ENCODE assay signal across 9 cellular contexts in genomic region chr10:80357000-80357803, GRCh38. TPM values are rescaled to one million over a fixed set of nuclear protein-coding genes. Genes with fewer than 3 reads are reported as not detected.
A peak's percentile ranks its signal among the peaks of the same experiment; 100 is the strongest.
DNase-seq lines count a peak whose midpoint lies in the region; ATAC-seq, FAIRE-seq and TF ChIP-seq lines count a peak whose summit lies in the region.
"Had no signal": no experiment of that assay in that cellular context is flagged by ENCODE, and none has a peak within 500 bp of the region (broad histone marks: within the 10 kb centered on the region; RNA-seq: fewer than 3 reads in every experiment).

No MANE protein-coding gene starts in this region.

- H3K36me3 ChIP-seq in colonic mucosa: no peaks in the 10 kb centered on the region
- H3K36me3 ChIP-seq in mucosa of rectum (ENCODE audit: control insufficient read depth in 2 of 2, insufficient read depth in 2 of 2, low read length in 2 of 2): no peaks in the 10 kb centered on the region

- POLR2A ChIA-PET in A549 (lab: Yijun Ruan, JAX): no interaction called here

- no peak for TF ChIP-seq EP300 in A549 (IDR thresholded peaks at IDR 0.05)

- H3K4me2 ChIP-seq in A549: peak overlapping the region; percentile 71

- no peaks in the 10 kb centered on the region for H3K4me1 ChIP-seq in A549
- no peaks in the 10 kb centered on the region for H3K4me1 ChIP-seq in colonic mucosa
- H3K4me1 ChIP-seq in mucosa of rectum (ENCODE audit: control insufficient read depth in 2 of 2, insufficient read depth in 2 of 2, low read length in 2 of 2): no peaks in the 10 kb centered on the region

- TF ChIP-seq RAD21 in A549 (conservative IDR thresholded peaks at IDR 0.05 in 1 of 2, IDR thresholded peaks at IDR 0.05 in 1 of 2): no peak

- H3K27me3 ChIP-seq in colonic mucosa: peaks cover 7% of the 10 kb centered on the region
- peaks cover 4 to 14% of the 10 kb centered on the region in 2 donors for H3K27me3 ChIP-seq in mucosa of rectum (ENCODE audit: control insufficient read depth in 2 of 2, insufficient read depth in 2 of 2, low read length in 2 of 2)

- H3K4me3 ChIP-seq in A549 (peak overlapping the region; percentile 37), colonic mucosa (peak overlapping the region; percentile 24), mucosa of rectum (ENCODE audit: low read length in 2 of 2) (peak overlapping the region; percentile 4 to 43)

- no peak for TF ChIP-seq POLR2A in A549 (IDR thresholded peaks at IDR 0.05; ENCODE audit: low read length)

- H3K9ac ChIP-seq in colonic mucosa (ENCODE audit: low read depth in 2 of 2, low read length in 2 of 2) (no peak overlapping the region), mucosa of rectum (ENCODE audit: low read depth in 1 of 2, low read length in 2 of 2) (no peak overlapping the region)

- peak; percentile 31 to 45; a peak in 2 of 6 replicates for ATAC-seq in A549

- peak overlapping the region in 1 of 2 experiments; percentile 36; a peak in 2 of 6 replicates for H3K27ac ChIP-seq in A549
- H3K27ac ChIP-seq in colonic mucosa: no peak overlapping the region
- H3K27ac ChIP-seq in mucosa of rectum (ENCODE audit: low read depth in 2 of 2, low read length in 2 of 2): no peak overlapping the region

- TF ChIP-seq CTCF in A549 (IDR thresholded peaks at IDR 0.05) (no peak), colonic mucosa (IDR thresholded peaks at IDR 0.05) (no peak)

- CTCF ChIA-PET in A549 (lab: Yijun Ruan, JAX): interaction anchor here (1.0 kb wide), 1 partner anchor 18 kb away, joined by 3 read pairs; no protein-coding TSS in a partner anchor

- H3K9me3 ChIP-seq in A549 (no peaks in the 10 kb centered on the region), colonic mucosa (no peaks in the 10 kb centered on the region), mucosa of rectum (ENCODE audit: control insufficient read depth in 2 of 2, low read length in 2 of 2) (no peaks in the 10 kb centered on the region)

- peak in 1 of 2 experiments; percentile 11 for DNase-seq in A549 (ENCODE audit: low read depth in 1 of 2, low spot score in 1 of 2)
- peak in 2 of 3 experiments; percentile 71 to 79 for DNase-seq in NCI-H1417 (lab: John Stamatoyannopoulos, UW)
- DNase-seq in colonic mucosa: no peak
- no peak for DNase-seq in NOMO-1 treated with DMSO at 0.1 percent for 48 hours (lab: John Stamatoyannopoulos, UW; ENCODE audit: unreplicated experiment)
- no peak for DNase-seq in stimulated activated CD4-positive, alpha-beta T cell treated with anti-CD3 and anti-CD28 coated beads, Interleukin-2, amount 100 ng/mL, for 48 hours
- no peak for DNase-seq in cerebellar cortex (ENCODE audit: low spot score)
- no peak for DNase-seq in dedifferentiated amniotic fluid mesenchymal stem cell (ENCODE audit: extremely low spot score)

- intact Hi-C loops in colonic mucosa (cut with DNase I): no loop called here

- no peak for FAIRE-seq in A549 (lab: Jason Lieb, UNC)

- WGBS in A549 (ENCODE audit: missing lambda C conversion rate): 43% methylated on average over 31 of the region's 47 CpGs

TF ChIP-seq in A549, 52 proteins besides CTCF, POLR2A, EP300 and RAD21:
- TF ChIP-seq EHF (CRISPR knock-in tag; IDR thresholded peaks at IDR 0.05): no peak
- TF ChIP-seq, protein P1, sequence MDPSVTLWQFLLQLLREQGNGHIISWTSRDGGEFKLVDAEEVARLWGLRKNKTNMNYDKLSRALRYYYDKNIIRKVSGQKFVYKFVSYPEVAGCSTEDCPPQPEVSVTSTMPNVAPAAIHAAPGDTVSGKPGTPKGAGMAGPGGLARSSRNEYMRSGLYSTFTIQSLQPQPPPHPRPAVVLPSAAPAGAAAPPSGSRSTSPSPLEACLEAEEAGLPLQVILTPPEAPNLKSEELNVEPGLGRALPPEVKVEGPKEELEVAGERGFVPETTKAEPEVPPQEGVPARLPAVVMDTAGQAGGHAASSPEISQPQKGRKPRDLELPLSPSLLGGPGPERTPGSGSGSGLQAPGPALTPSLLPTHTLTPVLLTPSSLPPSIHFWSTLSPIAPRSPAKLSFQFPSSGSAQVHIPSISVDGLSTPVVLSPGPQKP (IDR thresholded peaks at IDR 0.05; ENCODE audit: low read depth, low read length): no peak
- no peak for TF ChIP-seq POLR2AphosphoS2 (conservative IDR thresholded peaks at IDR 0.05; ENCODE audit: low read length)
- no peak for TF ChIP-seq SREBF2 (IDR thresholded peaks at IDR 0.05)
- TF ChIP-seq NPAS2 (CRISPR knock-in tag; IDR thresholded peaks at IDR 0.05; ENCODE audit: borderline replicate concordance): no peak
- no peak for TF ChIP-seq TP53 (CRISPR knock-in tag; IDR thresholded peaks at IDR 0.05)
- TF ChIP-seq ZSCAN20 (CRISPR knock-in tag; IDR thresholded peaks at IDR 0.05): no peak
- no peak for TF ChIP-seq RCOR1 (IDR thresholded peaks at IDR 0.05; ENCODE audit: low read depth, low read length)
- TF ChIP-seq HMGXB4 (CRISPR knock-in tag; IDR thresholded peaks at IDR 0.05; ENCODE audit: borderline replicate concordance): no peak
- TF ChIP-seq CBX8 (IDR thresholded peaks at IDR 0.05): no peak
- no peak for TF ChIP-seq HOXB13 (CRISPR knock-in tag; IDR thresholded peaks at IDR 0.05; ENCODE audit: low read depth)
- no peak for TF ChIP-seq MAZ (IDR thresholded peaks at IDR 0.05; ENCODE audit: borderline replicate concordance, low read depth, low read length)
- TF ChIP-seq CHD2 (IDR thresholded peaks at IDR 0.05; ENCODE audit: low read length, partially characterized antibody): no peak
- no peak for TF ChIP-seq HOXA7 (CRISPR knock-in tag; IDR thresholded peaks at IDR 0.05)
- no peak for TF ChIP-seq FOXS1 (CRISPR knock-in tag; IDR thresholded peaks at IDR 0.05)
- TF ChIP-seq GATA3 (IDR thresholded peaks at IDR 0.05; ENCODE audit: borderline replicate concordance): no peak

RNA-seq across cellular contexts. Expression of gene DYDC2, which starts 0.6 kb away (rescaled TPM):
- polyA plus RNA-seq in A549 (2011; rRNA removed) (0.04 and 0.20 TPM in 2 replicates), A549 (2017; fragmentation: RNase III; extraction: RNeasy Plus Mini Kit Qiagen cat#74134 plus additional on column Dnase treatment) (0.13 TPM in 1 of 3 replicates, not detected in the others)
- polyA plus RNA-seq in A549 (2012; cell fraction: cytosol; rRNA removed): 0.03 TPM in 1 of 2 replicates, not detected in the other
- not detected in 2 replicates for polyA plus RNA-seq in A549 (2012; cell fraction: nucleus; rRNA removed)
- polyA minus RNA-seq in A549 (2011; rRNA and poly(A)+ RNA removed): not detected in 2 replicates
- 1 to 10 TPM in 1 of 2 donors, not detected in 1; 1.5 TPM for total RNA-seq in colonic mucosa
- total RNA-seq: RPMI7951 had no signal

RNA-seq across cellular contexts. Expression of gene DYDC1, which starts 0.6 kb away (rescaled TPM):
- polyA plus RNA-seq in A549 (2011; rRNA removed) (not detected in 2 replicates), A549 (2017; fragmentation: RNase III; extraction: RNeasy Plus Mini Kit Qiagen cat#74134 plus additional on column Dnase treatment) (not detected in 3 replicates)
- not detected in 2 replicates for polyA plus RNA-seq in A549 (2012; cell fraction: cytosol; rRNA removed)
- polyA plus RNA-seq in A549 (2012; cell fraction: nucleus; rRNA removed): not detected in 2 replicates
- not detected in 2 replicates for polyA minus RNA-seq in A549 (2011; rRNA and poly(A)+ RNA removed)
- total RNA-seq in colonic mucosa: not detected
- total RNA-seq: RPMI7951 had no signal

RNA-seq across cellular contexts. Expression of gene PRXL2A, which starts 51.1 kb away (rescaled TPM):
- polyA plus RNA-seq in A549 (2011; rRNA removed): 47.6 and 59.3 TPM in 2 replicates
- 18.2 and 20.7 TPM in 2 replicates for polyA plus RNA-seq in A549 (2012; cell fraction: cytosol; rRNA removed)
- 4.5 and 5.5 TPM in 2 replicates for polyA plus RNA-seq in A549 (2012; cell fraction: nucleus; rRNA removed)
- polyA plus RNA-seq in A549 (2017; fragmentation: RNase III; extraction: RNeasy Plus Mini Kit Qiagen cat#74134 plus additional on column Dnase treatment): 40.6 to 55.0 TPM (median 47.7 TPM) in 3 replicates
- polyA minus RNA-seq in A549 (2011; rRNA and poly(A)+ RNA removed): 8.9 and 9.1 TPM in 2 replicates
- 100 to 1,000 TPM in 1 of 2 donors, 10 to 100 TPM in 1; 73.5 to 101 TPM for total RNA-seq in colonic mucosa

Comparison
In these comparisons a context has a peak if more than half of its experiments do, and no peak if none do; other contexts are left out.
1. DNase-seq: peak in NCI-H1417 (2 of 3); none in colonic mucosa (single experiment), NOMO-1 treated with DMSO at 0.1 percent for 48 hours (single experiment), stimulated activated CD4-positive, alpha-beta T cell treated with anti-CD3 and anti-CD28 coated beads, Interleukin-2, amount 100 ng/mL, for 48 hours (0 of 2), cerebellar cortex (single experiment) and dedifferentiated amniotic fluid mesenchymal stem cell (single experiment).
2. Peak in every context shown above with its lines, with median percentiles within 50 percentile points of each other: H3K4me3 ChIP-seq.